Comparison of ENCODE assay signal across 14 cellular contexts in genomic region chr16:10929853-10930754, GRCh38. TPM values are rescaled to one million over a fixed set of nuclear protein-coding genes. Genes with fewer than 3 reads are reported as not detected.
DNase-seq lines count a peak whose midpoint lies in the region; ATAC-seq, FAIRE-seq and TF ChIP-seq lines count a peak whose summit lies in the region.
"Had no signal": no experiment of that assay in that cellular context is flagged by ENCODE, and none has a peak within 500 bp of the region (broad histone marks: within the 10 kb centered on the region; RNA-seq: fewer than 3 reads in every experiment).

No MANE protein-coding gene starts in this region.

- TF ChIP-seq CTCF in Calu3 (IDR thresholded peaks at IDR 0.05; ENCODE audit: unreplicated experiment) (no peak), right lobe of liver (IDR thresholded peaks at IDR 0.05) (no peak)

- H3K4me1 Mint-ChIP-seq in Calu3 (ENCODE audit: low read depth, unreplicated experiment) = no peaks in the 10 kb centered on the region
- H3K4me1 Mint-ChIP-seq: H9 had no signal

- no peaks in the 10 kb centered on the region for H3K9me3 Mint-ChIP-seq in Calu3 (ENCODE audit: low read depth, unreplicated experiment)
- H3K9me3 Mint-ChIP-seq: H9; stimulated activated naive CD8-positive, alpha-beta T cell treated with anti-CD3 and anti-CD28 coated beads, Interleukin-15, amount 100 ng/mL, for 72 hours had no signal

- CTCF ChIA-PET in Calu3 (lab: Charles Lee) = interaction anchor here (0.6 kb wide), 2 partner anchors 16 to 67 kb away, joined by 3 to 6 read pairs; no protein-coding TSS in a partner anchor

- peak; percentile 71 to 81 (median 78) for ATAC-seq in right lobe of liver
- ATAC-seq in HG02970 (IDR thresholded peaks at IDR 0.05; ENCODE audit: low FRiP score, unreplicated experiment) = no peak
- ATAC-seq: stimulated activated naive CD8-positive, alpha-beta T cell treated with anti-CD3 and anti-CD28 coated beads, Interleukin-15, amount 100 ng/mL, for 72 hours had no signal

- peaks cover 0 to 19% (median 0%) of the 10 kb centered on the region in 4 donors for H3K36me3 ChIP-seq in right lobe of liver

- no peak for FAIRE-seq in H54 (lab: Jason Lieb, UNC)

- H3K9me3 ChIP-seq in right lobe of liver = no peaks in the 10 kb centered on the region
- H3K9me3 ChIP-seq: Peyer's patch had no signal

- H3K27me3 ChIP-seq in right lobe of liver = no peaks in the 10 kb centered on the region
- H3K27me3 ChIP-seq: Peyer's patch had no signal

- peak overlapping the region; percentile 31 for H3K27ac Mint-ChIP-seq in Calu3 (ENCODE audit: unreplicated experiment)

- intact Hi-C loops in Calu3 (cut with micrococcal nuclease; ENCODE audit: unreplicated experiment) (no loop called here), right lobe of liver (cut with DNase I) (no loop called here)

- peak; percentile 31 for TF ChIP-seq POLR2A in GM19099 (IDR thresholded peaks at IDR 0.05; ENCODE audit: extremely low read depth, insufficient read length, low read depth)
- peak; percentile 15 for TF ChIP-seq POLR2A in right lobe of liver (IDR thresholded peaks at IDR 0.05)
- no peak for TF ChIP-seq POLR2A in H54 (IDR thresholded peaks at IDR 0.05; ENCODE audit: low read depth, low read length)

- BruUV-seq in Calu3 (replicated peaks; lab: Mats Ljungman, UMichigan) = no TSS peak

- 65% methylated on average over 10 of the region's 15 CpGs for WGBS in right lobe of liver (ENCODE audit: insufficient coverage, low coverage, low lambda C conversion rate, missing lambda C conversion rate)

- H3K4me3 Mint-ChIP-seq in Calu3 (ENCODE audit: low read depth, unreplicated experiment) = no peak overlapping the region
- H3K4me3 Mint-ChIP-seq: CD4-positive, CD25-positive, alpha-beta regulatory T cell; H9; stimulated activated naive CD8-positive, alpha-beta T cell treated with anti-CD3 and anti-CD28 coated beads, Interleukin-15, amount 100 ng/mL, for 72 hours had no signal

- H3K4me1 ChIP-seq in right lobe of liver = peaks cover 0 to 60% (median 25%) of the 10 kb centered on the region in 4 donors

- peak overlapping the region in 1 of 3 donors; percentile 7 for H3K4me3 ChIP-seq in right lobe of liver
- H3K4me3 ChIP-seq: Peyer's patch had no signal

- H3K27me3 Mint-ChIP-seq in Calu3 (ENCODE audit: unreplicated experiment) = no peaks in the 10 kb centered on the region
- H3K27me3 Mint-ChIP-seq: CD4-positive, CD25-positive, alpha-beta regulatory T cell; stimulated activated naive CD8-positive, alpha-beta T cell treated with anti-CD3 and anti-CD28 coated beads, Interleukin-15, amount 100 ng/mL, for 72 hours had no signal

- peak overlapping the region in 2 of 3 donors; percentile 62 to 63 for H3K27ac ChIP-seq in right lobe of liver

- H3K36me3 Mint-ChIP-seq in Calu3 (ENCODE audit: insufficient read depth, unreplicated experiment) = peaks cover 45% of the 10 kb centered on the region

- no peak for DNase-seq in Calu3
- peak; percentile 60 for DNase-seq in SHP77 treated with DMSO at 0.1 percent for 48 hours (lab: John Stamatoyannopoulos, UW)
- DNase-seq in right lobe of liver = peak in 1 of 3 donors; percentile 84
- DNase-seq in NCI-H1436 (lab: John Stamatoyannopoulos, UW) = no peak
- DNase-seq in H54 (ENCODE audit: insufficient read length, low spot score) = no peak
- no peak for DNase-seq in NCI-H2081 (lab: John Stamatoyannopoulos, UW)
- DNase-seq: activated T-cell treated with anti-CD3 and anti-CD28 coated beads, Interleukin-2, amount 50 U/mL, for 1 hour; CD4-positive, CD25-positive, alpha-beta regulatory T cell; H9; Peyer's patch; stimulated activated CD4-positive, alpha-beta T cell treated with anti-CD3 and anti-CD28 coated beads, Interleukin-2, amount 100 ng/mL, for 24 hours; stimulated activated naive CD8-positive, alpha-beta T cell treated with anti-CD3 and anti-CD28 coated beads, Interleukin-15, amount 100 ng/mL, for 72 hours had no signal

RNA-seq across cellular contexts. Expression of gene DEXI, which starts 12.2 kb away (rescaled TPM):
- 32.3 and 40.3 TPM in 2 replicates for total RNA-seq in Calu3 (2022)
- 10 to 100 TPM; 35.8 to 93.8 (median 54.1) TPM for total RNA-seq in right lobe of liver

RNA-seq across cellular contexts. Expression of gene CLEC16A, which starts 14.3 kb away (rescaled TPM):
- total RNA-seq in Calu3 (2022) (33.0 and 37.5 TPM in 2 replicates), right lobe of liver (10 to 100 TPM; 15.2 to 25.9 (median 19.8) TPM)

RNA-seq across cellular contexts. Expression of gene CIITA, which starts 53.1 kb away (rescaled TPM):
- total RNA-seq in Calu3 (2022) = 16.3 and 22.4 TPM in 2 replicates
- 1 to 10 TPM in 5 of 6 experiments, under 1 TPM in 1; 0.95 to 6.4 (median 3.3) TPM for total RNA-seq in right lobe of liver
- total RNA-seq: H9 had no signal
